ENCODE assay signal across 18 cellular contexts in genomic region chr18:58335821-58336220, GRCh38.
DNase-seq lines count a peak whose midpoint lies in the region; ATAC-seq, FAIRE-seq and TF ChIP-seq lines count a peak whose summit lies in the region.
"Had no signal": no experiment of that assay in that cellular context is flagged by ENCODE, and none has a peak within 500 bp of the region (broad histone marks: within the 10 kb centered on the region; RNA-seq: fewer than 3 reads in every experiment).

No MANE protein-coding gene starts in this region.

- no peak overlapping the region for H3K4me2 ChIP-seq in Loucy (ENCODE audit: low read depth, low read length, poor library complexity, severe bottlenecking)
- H3K4me2 ChIP-seq in neural progenitor cell: peak overlapping the region; percentile 48
- H3K4me2 ChIP-seq: PC-9 had no signal

- no peak for ATAC-seq in GM19455 (IDR thresholded peaks at IDR 0.05; ENCODE audit: unreplicated experiment)
- no peak for ATAC-seq in GM21423 (IDR thresholded peaks at IDR 0.05; ENCODE audit: unreplicated experiment)
- no peak for ATAC-seq in GM19035 (IDR thresholded peaks at IDR 0.05; ENCODE audit: unreplicated experiment)
- ATAC-seq: stimulated activated memory B cell treated with anti-CD40 and anti-IgM and Interleukin-4, amounts not matched to agents 10 μg/mL and 1 μg/mL and 100 μg/mL, for 72 hours had no signal

- no peaks in the 10 kb centered on the region for H3K9me2 ChIP-seq in Loucy (replicated peaks; ENCODE audit: low read depth, low read length)

- peaks cover 15% of the 10 kb centered on the region for H3K36me3 Mint-ChIP-seq in neural progenitor cell

- no peak overlapping the region for H3K9ac ChIP-seq in Loucy (ENCODE audit: low read depth, low read length, poor library complexity, severe bottlenecking)
- no peak overlapping the region for H3K9ac ChIP-seq in neural progenitor cell
- H3K9ac ChIP-seq: GM23248, parathyroid adenoma had no signal

- FAIRE-seq in D721Med (lab: Jason Lieb, UNC): peak; percentile 95

- H2AFZ ChIP-seq in Loucy (ENCODE audit: low read length) (no peak overlapping the region), neural progenitor cell (replicated peaks) (no peak overlapping the region)
- H2AFZ ChIP-seq: GM23248, parathyroid adenoma, PC-9 had no signal

- peaks cover 10% of the 10 kb centered on the region; the same call in 1 of the 2 replicates for H3K36me3 ChIP-seq in Loucy (ENCODE audit: insufficient read depth, low read length)
- H3K36me3 ChIP-seq in neural progenitor cell: no peaks in the 10 kb centered on the region

- TF ChIP-seq CTCF in D721Med (IDR thresholded peaks at IDR 0.05; ENCODE audit: insufficient read depth, missing control alignments) (peak; percentile 8), Loucy (conservative IDR thresholded peaks at IDR 0.05; ENCODE audit: low read length) (0 out of 2 replicates have a peak, but pooled peaks have one; percentile 18), choroid plexus epithelial cell (conservative IDR thresholded peaks at IDR 0.05; ENCODE audit: low read depth, low read length) (peak; percentile 41), neural progenitor cell (IDR thresholded peaks at IDR 0.05) (peak; percentile 39)

- DNase-seq in D721Med (ENCODE audit: insufficient read length, low spot score) (no peak), choroid plexus epithelial cell (ENCODE audit: low read depth) (no peak), neural progenitor cell (ENCODE audit: low spot score) (no peak)
- DNase-seq: activated CD4-positive, alpha-beta T cell treated with anti-CD3 and anti-CD28 coated beads, Interleukin-2, amount 50 U/mL, for 48 hours; activated T-cell treated with anti-CD3 and anti-CD28 coated beads, Interleukin-2, amount 50 U/mL, for 1 hour; CD4-positive, alpha-beta memory T cell; effector CD4-positive, alpha-beta T cell; NCI-H1930; PC-9 had no signal

- H3K9me3 Mint-ChIP-seq in neural progenitor cell: no peaks in the 10 kb centered on the region
- H3K9me3 Mint-ChIP-seq: activated naive CD4-positive, alpha-beta T cell treated with anti-CD3 and anti-CD28 coated beads, Interleukin-2, amount 50 U/mL, for 24 hours; CD4-positive, alpha-beta memory T cell; stimulated activated memory B cell treated with anti-CD40 and anti-IgM and Interleukin-4, amounts not matched to agents 10 μg/mL and 1 μg/mL and 100 μg/mL, for 72 hours had no signal

- H3K27ac ChIP-seq in neural progenitor cell: no peak overlapping the region
- H3K27ac ChIP-seq: GM23248, parathyroid adenoma, PC-9 had no signal

- H3K4me1 ChIP-seq in Loucy (ENCODE audit: insufficient read depth, low read length, poor library complexity, severe bottlenecking) (no peaks in the 10 kb centered on the region), neural progenitor cell (peaks cover 40% of the 10 kb centered on the region)
- H3K4me1 ChIP-seq: parathyroid adenoma had no signal

- no peak overlapping the region for H3K4me3 Mint-ChIP-seq in neural progenitor cell
- H3K4me3 Mint-ChIP-seq: activated naive CD4-positive, alpha-beta T cell treated with anti-CD3 and anti-CD28 coated beads, Interleukin-2, amount 50 U/mL, for 24 hours; CD4-positive, alpha-beta memory T cell; stimulated activated memory B cell treated with anti-CD40 and anti-IgM and Interleukin-4, amounts not matched to agents 10 μg/mL and 1 μg/mL and 100 μg/mL, for 72 hours had no signal

- H3K27ac Mint-ChIP-seq in neural progenitor cell: peak overlapping the region; percentile 77
- H3K27ac Mint-ChIP-seq: activated naive CD4-positive, alpha-beta T cell treated with anti-CD3 and anti-CD28 coated beads, Interleukin-2, amount 50 U/mL, for 24 hours; CD4-positive, alpha-beta memory T cell; stimulated activated memory B cell treated with anti-CD40 and anti-IgM and Interleukin-4, amounts not matched to agents 10 μg/mL and 1 μg/mL and 100 μg/mL, for 72 hours had no signal

- H4K20me1 ChIP-seq in Loucy (ENCODE audit: insufficient read depth, low read length, poor library complexity, severe bottlenecking) (no peaks in the 10 kb centered on the region), neural progenitor cell (ENCODE audit: low read depth) (no peaks in the 10 kb centered on the region)

- H3F3A ChIP-seq in Loucy (ENCODE audit: low read depth) (no peaks in the 10 kb centered on the region), neural progenitor cell (ENCODE audit: low read depth) (peaks cover 30% of the 10 kb centered on the region)

- H3K79me2 ChIP-seq in Loucy (ENCODE audit: insufficient read depth, low read length): no peaks in the 10 kb centered on the region
- H3K79me2 ChIP-seq in neural progenitor cell (ENCODE audit: low read depth): no peaks in the 10 kb centered on the region
- H3K79me2 ChIP-seq: parathyroid adenoma had no signal

- H3K9me3 ChIP-seq in Loucy (ENCODE audit: insufficient read depth, low read depth, low read length) (no peaks in the 10 kb centered on the region), neural progenitor cell (ENCODE audit: low read depth) (no peaks in the 10 kb centered on the region)
- H3K9me3 ChIP-seq: tibial nerve had no signal

- H3K4me1 Mint-ChIP-seq in neural progenitor cell: peaks cover 55% of the 10 kb centered on the region
- H3K4me1 Mint-ChIP-seq: activated naive CD4-positive, alpha-beta T cell treated with anti-CD3 and anti-CD28 coated beads, Interleukin-2, amount 50 U/mL, for 24 hours; stimulated activated memory B cell treated with anti-CD40 and anti-IgM and Interleukin-4, amounts not matched to agents 10 μg/mL and 1 μg/mL and 100 μg/mL, for 72 hours had no signal

- H3K27me3 ChIP-seq in Loucy (ENCODE audit: insufficient read depth, low read length, poor library complexity, severe bottlenecking): no peaks in the 10 kb centered on the region
- no peaks in the 10 kb centered on the region for H3K27me3 ChIP-seq in neural progenitor cell
- H3K27me3 ChIP-seq: tibial nerve had no signal

- H3K27me3 Mint-ChIP-seq in neural progenitor cell (ENCODE audit: insufficient read depth, low read depth): peaks cover 7% of the 10 kb centered on the region
- H3K27me3 Mint-ChIP-seq: activated naive CD4-positive, alpha-beta T cell treated with anti-CD3 and anti-CD28 coated beads, Interleukin-2, amount 50 U/mL, for 24 hours; stimulated activated memory B cell treated with anti-CD40 and anti-IgM and Interleukin-4, amounts not matched to agents 10 μg/mL and 1 μg/mL and 100 μg/mL, for 72 hours had no signal

- H3K4me3 ChIP-seq in Loucy (ENCODE audit: low read length, poor library complexity, severe bottlenecking) (no peak overlapping the region), choroid plexus epithelial cell (ENCODE audit: low read depth, low read length) (no peak overlapping the region), neural progenitor cell (no peak overlapping the region)
- H3K4me3 ChIP-seq: GM23248, PC-9, tibial nerve had no signal
